1 cellular context compared by ENCODE assay signal in genomic region chr1:25782608-25783201, GRCh38.
A peak's percentile ranks its signal among the peaks of the same experiment; 100 is the strongest.
TF ChIP-seq lines count a peak whose summit lies in the region.

No MANE protein-coding gene starts in this region.

TF ChIP-seq in K562, 482 proteins besides CTCF, POLR2A, EP300 and RAD21 (continued from another document):
- TF ChIP-seq KLF13 (tag; IDR thresholded peaks at IDR 0.05; ENCODE audit: borderline replicate concordance, low read depth) (no peak), SIX5 (IDR thresholded peaks at IDR 0.05; ENCODE audit: borderline replicate concordance in 1 of 2, insufficient read depth in 1 of 2, low read depth in 1 of 2, low read length in 2 of 2) (no peak), RUNX1 (IDR thresholded peaks at IDR 0.05; ENCODE audit: low read depth) (no peak; the same call in 1 of the 2 replicates), NFXL1 (CRISPR knock-in tag; IDR thresholded peaks at IDR 0.05) (no peak), GTF2E2 (tag; IDR thresholded peaks at IDR 0.05) (no peak), PML (IDR thresholded peaks at IDR 0.05; ENCODE audit: low read length) (peak; percentile 77; the same call in 1 of the 2 replicates), PCBP2 (IDR thresholded peaks at IDR 0.05; ENCODE audit: low read depth, low read length, poor library complexity, severe bottlenecking) (no peak), ZBTB1 (CRISPR knock-in tag; IDR thresholded peaks at IDR 0.05; ENCODE audit: borderline replicate concordance, low read depth) (no peak), CHD1 (IDR thresholded peaks at IDR 0.05; ENCODE audit: low read length) (no peak), RERE (CRISPR knock-in tag; IDR thresholded peaks at IDR 0.05; ENCODE audit: borderline replicate concordance) (no peak), JUN (IDR thresholded peaks at IDR 0.05; ENCODE audit: borderline replicate concordance, low read depth, low read length) (peak; percentile 78; the same call in 1 of the 2 replicates), JUN (CRISPR knock-in tag; IDR thresholded peaks at IDR 0.05; ENCODE audit: borderline replicate concordance) (peak; percentile 94), TSHZ1 (CRISPR knock-in tag; IDR thresholded peaks at IDR 0.05) (no peak), ZNF785 (CRISPR knock-in tag; IDR thresholded peaks at IDR 0.05) (no peak), ELF1 (tag; IDR thresholded peaks at IDR 0.05) (no peak), ARHGAP35 (IDR thresholded peaks at IDR 0.05; ENCODE audit: partially characterized antibody) (no peak), ZKSCAN3 (CRISPR knock-in tag; IDR thresholded peaks at IDR 0.05) (no peak), ZNF444 (CRISPR knock-in tag; IDR thresholded peaks at IDR 0.05) (no peak), TCF7L2 (IDR thresholded peaks at IDR 0.05; ENCODE audit: low read depth, low read length) (no peak), SMARCE1 (IDR thresholded peaks at IDR 0.05) (peak; percentile 95), CBFB (CRISPR knock-in tag; IDR thresholded peaks at IDR 0.05) (no peak), RBM14 (IDR thresholded peaks at IDR 0.05; ENCODE audit: borderline replicate concordance, insufficient read depth, low read depth, low read length) (no peak), NFRKB (IDR thresholded peaks at IDR 0.05; ENCODE audit: low read depth) (no peak), POLR3A (IDR thresholded peaks at IDR 0.05; ENCODE audit: borderline replicate concordance, extremely low read depth, insufficient read depth, insufficient read length) (no peak), NFIX (CRISPR knock-in tag; IDR thresholded peaks at IDR 0.05; ENCODE audit: low read depth) (peak; percentile 8; the same call in 1 of the 2 replicates), PCBP1 (IDR thresholded peaks at IDR 0.05; ENCODE audit: low read depth, low read length, poor library complexity, severe bottlenecking) (no peak), ADNP (tag; IDR thresholded peaks at IDR 0.05) (no peak), ZNF57 (CRISPR knock-in tag; IDR thresholded peaks at IDR 0.05) (no peak), KAT8 (IDR thresholded peaks at IDR 0.05; ENCODE audit: low read depth) (no peak), MEF2A (IDR thresholded peaks at IDR 0.05; ENCODE audit: control insufficient read depth, low read depth, low read length) (no peak), ZBTB49 (CRISPR knock-in tag; IDR thresholded peaks at IDR 0.05; ENCODE audit: borderline replicate concordance) (no peak)
